ENCODE assay signal across 29 cellular contexts in genomic region chr16:10947211-10947787, GRCh38. TPM values are rescaled to one million over a fixed set of nuclear protein-coding genes. Genes with fewer than 3 reads are reported as not detected.
DNase-seq lines count a peak whose midpoint lies in the region; ATAC-seq and TF ChIP-seq lines count a peak whose summit lies in the region.
"Had no signal": no experiment of that assay in that cellular context is flagged by ENCODE, and none has a peak within 500 bp of the region (broad histone marks: within the 10 kb centered on the region; RNA-seq: fewer than 3 reads in every experiment).

No MANE protein-coding gene starts in this region.

- no peak for DNase-seq in activated naive CD8-positive, alpha-beta T cell treated with anti-CD3 and anti-CD28 coated beads for 36 hours
- no peak for DNase-seq in activated naive CD8-positive, alpha-beta T cell treated with anti-CD3 and anti-CD28 coated beads, Interleukin-2, amount 50 U/mL, for 24 hours
- DNase-seq in MCF 10A (ENCODE audit: unreplicated experiment), result no peak
- DNase-seq in mesenchymal stem cell, result no peak
- no peak for DNase-seq in SK-N-SH
- no peak for DNase-seq in foreskin fibroblast
- DNase-seq in sigmoid colon, result no peak
- DNase-seq: 8988T; activated effector memory CD4-positive, alpha-beta T cell treated with Interleukin-2 at 50 U/mL for 16 hours; AML-193; colonic mucosa; COR-L47; left colon; NCI-H1417 treated with DMSO at 0.1 percent for 48 hours; NCI-H2107; NCI-H510A treated with DMSO at 0.1 percent for 48 hours; NK-92 treated with Interleukin-12 subunit alpha and Interleukin-12 subunit beta, amount 100 ng/mL, for 24 hours; Peyer's patch; psoas muscle; SJCRH30; stimulated activated CD4-positive, alpha-beta T cell treated with anti-CD3 and anti-CD28 coated beads, Interleukin-2, amount 100 ng/mL, for 48 hours; stimulated activated naive CD8-positive, alpha-beta T cell treated with anti-CD3 and anti-CD28 coated beads, Interleukin-15, Interleukin-2, amounts not matched to agents 100 U/mL and 50 U/mL, for 24 hours; T-helper 1 cell; thyroid gland had no signal

- BruUV-seq in MCF 10A (replicated peaks; lab: Mats Ljungman, UMichigan), result no TSS peak

- no peak overlapping the region for H2AFZ ChIP-seq in mesenchymal stem cell (ENCODE audit: low read depth, low read length)
- no peak overlapping the region for H2AFZ ChIP-seq in SK-N-SH (ENCODE audit: low read depth)

- TF ChIP-seq EP300 in SK-N-SH (IDR thresholded peaks at IDR 0.05; ENCODE audit: borderline replicate concordance in 1 of 2, low read depth in 1 of 2, low read length in 1 of 2) (no peak), sigmoid colon (IDR thresholded peaks at IDR 0.05) (no peak)

- TF ChIP-seq POLR2A in sigmoid colon (IDR thresholded peaks at IDR 0.05), result no peak

- no peak overlapping the region for H3K9ac ChIP-seq in mesenchymal stem cell (ENCODE audit: low read length)
- H3K9ac ChIP-seq in SK-N-SH, result no peak overlapping the region

- H2BK15ac ChIP-seq in mesenchymal stem cell (ENCODE audit: low read depth, poor library complexity, severe bottlenecking), result no peak overlapping the region

- ATAC-seq in activated naive CD8-positive, alpha-beta T cell treated with anti-CD3 and anti-CD28 coated beads, Interleukin-2, amount 50 U/mL, for 24 hours, result no peak
- no peak for ATAC-seq in GM21825 (IDR thresholded peaks at IDR 0.05; ENCODE audit: unreplicated experiment)
- ATAC-seq: HepG2; left colon; natural killer cell treated with Interleukin-12 subunit alpha and Interleukin-12 subunit beta and Interleukin-15 and Interleukin-18, amount 100 ng/mL, for 72 hours; psoas muscle; stimulated activated naive CD8-positive, alpha-beta T cell treated with anti-CD3 and anti-CD28 coated beads, Interleukin-15, Interleukin-2, amounts not matched to agents 100 U/mL and 50 U/mL, for 24 hours had no signal

- no peaks in the 10 kb centered on the region for H3K27me3 Mint-ChIP-seq in activated naive CD8-positive, alpha-beta T cell treated with anti-CD3 and anti-CD28 coated beads for 36 hours
- H3K27me3 Mint-ChIP-seq in activated naive CD8-positive, alpha-beta T cell treated with anti-CD3 and anti-CD28 coated beads, Interleukin-2, amount 50 U/mL, for 24 hours, result no peaks in the 10 kb centered on the region
- no peaks in the 10 kb centered on the region for H3K27me3 Mint-ChIP-seq in MCF 10A (ENCODE audit: insufficient read depth, unreplicated experiment)
- H3K27me3 Mint-ChIP-seq: natural killer cell treated with Interleukin-12 subunit alpha and Interleukin-12 subunit beta and Interleukin-15 and Interleukin-18, amount 100 ng/mL, for 72 hours had no signal

- no peak overlapping the region for H3K4me3 ChIP-seq in mesenchymal stem cell (ENCODE audit: insufficient read depth in 1 of 2, low read depth in 1 of 2, low read length in 2 of 2)
- no peak overlapping the region for H3K4me3 ChIP-seq in SK-N-SH (ENCODE audit: low read depth in 2 of 2, low read length in 1 of 2)
- H3K4me3 ChIP-seq in foreskin fibroblast (ENCODE audit: low read depth in 1 of 2, low read length in 2 of 2), result no peak overlapping the region
- H3K4me3 ChIP-seq in sigmoid colon, result no peak overlapping the region
- H3K4me3 ChIP-seq: colonic mucosa, Peyer's patch, psoas muscle, SJCRH30, smooth muscle cell, thyroid gland had no signal

- no peaks in the 10 kb centered on the region for H3K9me3 Mint-ChIP-seq in activated naive CD8-positive, alpha-beta T cell treated with anti-CD3 and anti-CD28 coated beads for 36 hours
- no peaks in the 10 kb centered on the region for H3K9me3 Mint-ChIP-seq in activated naive CD8-positive, alpha-beta T cell treated with anti-CD3 and anti-CD28 coated beads, Interleukin-2, amount 50 U/mL, for 24 hours
- no peaks in the 10 kb centered on the region for H3K9me3 Mint-ChIP-seq in MCF 10A (ENCODE audit: unreplicated experiment)
- H3K9me3 Mint-ChIP-seq: mesothelial cell of epicardium; natural killer cell treated with Interleukin-12 subunit alpha and Interleukin-12 subunit beta and Interleukin-15 and Interleukin-18, amount 100 ng/mL, for 72 hours had no signal

- peaks cover 41% of the 10 kb centered on the region for H3K4me1 ChIP-seq in mesenchymal stem cell (ENCODE audit: control insufficient read depth, insufficient read depth, low read depth, low read length)
- H3K4me1 ChIP-seq in SK-N-SH (ENCODE audit: control insufficient read depth in 1 of 2, insufficient read depth in 2 of 2, low read depth in 1 of 2, low read length in 1 of 2), result peaks cover 14 to 52% of the 10 kb centered on the region in 2 experiments; a peak in 3 of 4 replicates
- peaks cover 0 to 69% (median 52%) of the 10 kb centered on the region in 4 donors for H3K4me1 ChIP-seq in sigmoid colon
- H3K4me1 ChIP-seq: SJCRH30 had no signal

- TF ChIP-seq CTCF in MCF 10A (IDR thresholded peaks at IDR 0.05; ENCODE audit: unreplicated experiment) (no peak), SK-N-SH (IDR thresholded peaks at IDR 0.05) (no peak), foreskin fibroblast (IDR thresholded peaks at IDR 0.05; ENCODE audit: low read depth, low read length) (no peak), sigmoid colon (IDR thresholded peaks at IDR 0.05) (no peak)

- peak overlapping the region; percentile 9 for H3K27ac Mint-ChIP-seq in activated naive CD8-positive, alpha-beta T cell treated with anti-CD3 and anti-CD28 coated beads for 36 hours
- H3K27ac Mint-ChIP-seq in activated naive CD8-positive, alpha-beta T cell treated with anti-CD3 and anti-CD28 coated beads, Interleukin-2, amount 50 U/mL, for 24 hours, result no peak overlapping the region
- peak overlapping the region; percentile 69 for H3K27ac Mint-ChIP-seq in MCF 10A (ENCODE audit: low read depth, unreplicated experiment)
- H3K27ac Mint-ChIP-seq: natural killer cell treated with Interleukin-12 subunit alpha and Interleukin-12 subunit beta and Interleukin-15 and Interleukin-18, amount 100 ng/mL, for 72 hours had no signal

- no peaks in the 10 kb centered on the region for H3K36me3 ChIP-seq in mesenchymal stem cell (ENCODE audit: control insufficient read depth in 1 of 2, insufficient read depth in 2 of 2, low read depth in 1 of 2, low read length in 2 of 2)
- H3K36me3 ChIP-seq in SK-N-SH (replicated peaks in 1 of 2; ENCODE audit: control insufficient read depth in 1 of 2, insufficient read depth in 2 of 2, low read length in 1 of 2), result no peaks in the 10 kb centered on the region
- H3K36me3 ChIP-seq in sigmoid colon, result no peaks in the 10 kb centered on the region
- H3K36me3 ChIP-seq: colonic mucosa, Peyer's patch, SJCRH30, thyroid gland had no signal

- no peak overlapping the region for H3K4ac ChIP-seq in mesenchymal stem cell (ENCODE audit: low read depth in 1 of 2, low read length in 2 of 2)

- CTCF ChIA-PET in MCF 10A (lab: Yijun Ruan, JAX) (interaction anchor here (1.2 to 8.3 kb wide), 4 partner anchors 8 to 17 kb away, joined by 4 to 115 read pairs (median 10); no protein-coding TSS in a partner anchor), SK-N-SH (lab: Yijun Ruan, JAX) (interaction anchor here (1.1 to 12.0 kb wide), 4 partner anchors 9 to 29 kb away, joined by 3 to 199 read pairs (median 4); no protein-coding TSS in a partner anchor)

- no peak overlapping the region for H2BK120ac ChIP-seq in mesenchymal stem cell (ENCODE audit: low read depth, low read length)

- H3K4me2 ChIP-seq in mesenchymal stem cell (ENCODE audit: low read length, poor library complexity, severe bottlenecking) (peak overlapping the region; percentile 10), SK-N-SH (no peak overlapping the region)

- H3K27ac ChIP-seq in mesenchymal stem cell (ENCODE audit: low read length, poor library complexity, severe bottlenecking) (peak overlapping the region; percentile 64), SK-N-SH (ENCODE audit: low read depth in 2 of 2, low read length in 1 of 2) (no peak overlapping the region), sigmoid colon (no peak overlapping the region)
- H3K27ac ChIP-seq: colonic mucosa, Peyer's patch, psoas muscle, SJCRH30 had no signal

- H3K18ac ChIP-seq in mesenchymal stem cell (ENCODE audit: low read depth in 1 of 2, low read length in 2 of 2), result no peak overlapping the region

- H3F3A ChIP-seq in SK-N-SH (replicated peaks; ENCODE audit: insufficient read depth), result peaks cover 3% of the 10 kb centered on the region

- H2AK5ac ChIP-seq in mesenchymal stem cell (ENCODE audit: low read length, severe bottlenecking), result peak overlapping the region; percentile 94

- intact Hi-C loops in MCF 10A (cut with micrococcal nuclease) (no loop called here), sigmoid colon (cut with DNase I) (no loop called here)

- POLR2A ChIA-PET in MCF 10A (lab: Yijun Ruan, JAX) (interaction anchor here (0.7 to 1.5 kb wide), 2 partner anchors 9 to 23 kb away, joined by 3 to 4 read pairs; no protein-coding TSS in a partner anchor), SK-N-SH (lab: Yijun Ruan, JAX) (no interaction called here)

- H4K8ac ChIP-seq in mesenchymal stem cell (ENCODE audit: low read length), result no peak overlapping the region

- H3K9me2 ChIP-seq in SK-N-SH, result no peaks in the 10 kb centered on the region

- no peak for TF ChIP-seq RAD21 in SK-N-SH (IDR thresholded peaks at IDR 0.05; ENCODE audit: low read length)

- H4K20me1 ChIP-seq in SK-N-SH (ENCODE audit: insufficient read depth), result peaks cover 13% of the 10 kb centered on the region

- no peak overlapping the region for H4K91ac ChIP-seq in mesenchymal stem cell (ENCODE audit: low read length)

- 78% methylated on average over 10 of the region's 10 CpGs for WGBS in mesenchymal stem cell
- 96% methylated on average over 8 of the region's 10 CpGs for whole genome bisulfite sequencing in SK-N-SH (ENCODE audit: low lambda C conversion rate)
- 86 to 90% methylated on average over 10 of the region's 10 CpGs for WGBS in sigmoid colon, 2 donors

- no peak overlapping the region for H2BK12ac ChIP-seq in mesenchymal stem cell (ENCODE audit: low read length in 2 of 2)

- peaks cover 44% of the 10 kb centered on the region for H3K4me1 Mint-ChIP-seq in activated naive CD8-positive, alpha-beta T cell treated with anti-CD3 and anti-CD28 coated beads for 36 hours
- peaks cover 61% of the 10 kb centered on the region for H3K4me1 Mint-ChIP-seq in activated naive CD8-positive, alpha-beta T cell treated with anti-CD3 and anti-CD28 coated beads, Interleukin-2, amount 50 U/mL, for 24 hours
- H3K4me1 Mint-ChIP-seq in MCF 10A (ENCODE audit: insufficient read depth, unreplicated experiment), result peaks cover 53% of the 10 kb centered on the region

- H3K23ac ChIP-seq in mesenchymal stem cell (ENCODE audit: low read length in 2 of 2), result no peak overlapping the region

- H3K79me1 ChIP-seq in mesenchymal stem cell (replicated peaks; ENCODE audit: low read length, poor library complexity, severe bottlenecking), result peaks cover 14% of the 10 kb centered on the region

- H3K79me2 ChIP-seq in SK-N-SH (ENCODE audit: insufficient read depth), result peaks cover 60% of the 10 kb centered on the region

- H3K14ac ChIP-seq in mesenchymal stem cell (ENCODE audit: low read length in 2 of 2), result no peak overlapping the region

- H3K27me3 ChIP-seq in mesenchymal stem cell (ENCODE audit: control insufficient read depth in 1 of 2, insufficient read depth in 1 of 2, low read length in 2 of 2), result no peaks in the 10 kb centered on the region
- no peaks in the 10 kb centered on the region for H3K27me3 ChIP-seq in SK-N-SH (ENCODE audit: insufficient read depth)
- no peaks in the 10 kb centered on the region for H3K27me3 ChIP-seq in sigmoid colon
- H3K27me3 ChIP-seq: colonic mucosa, Peyer's patch, SJCRH30, thyroid gland had no signal

- no peak overlapping the region for H2BK5ac ChIP-seq in mesenchymal stem cell (ENCODE audit: low read depth, low read length, poor library complexity, severe bottlenecking)

- no peaks in the 10 kb centered on the region for H3K36me3 Mint-ChIP-seq in activated naive CD8-positive, alpha-beta T cell treated with anti-CD3 and anti-CD28 coated beads for 36 hours
- H3K36me3 Mint-ChIP-seq in activated naive CD8-positive, alpha-beta T cell treated with anti-CD3 and anti-CD28 coated beads, Interleukin-2, amount 50 U/mL, for 24 hours (ENCODE audit: low read depth), result no peaks in the 10 kb centered on the region
- H3K36me3 Mint-ChIP-seq in MCF 10A (ENCODE audit: insufficient read depth, unreplicated experiment), result peaks cover 7% of the 10 kb centered on the region
- H3K36me3 Mint-ChIP-seq: mesothelial cell of epicardium; natural killer cell treated with Interleukin-12 subunit alpha and Interleukin-12 subunit beta and Interleukin-15 and Interleukin-18, amount 100 ng/mL, for 72 hours had no signal

- H3K9me3 ChIP-seq in mesenchymal stem cell (ENCODE audit: control insufficient read depth, low read length) (no peaks in the 10 kb centered on the region), SK-N-SH (no peaks in the 10 kb centered on the region), sigmoid colon (no peaks in the 10 kb centered on the region)
- H3K9me3 ChIP-seq: colonic mucosa, Peyer's patch, psoas muscle, SJCRH30, thyroid gland had no signal

- no peak overlapping the region for H3K4me3 Mint-ChIP-seq in activated naive CD8-positive, alpha-beta T cell treated with anti-CD3 and anti-CD28 coated beads for 36 hours
- H3K4me3 Mint-ChIP-seq in activated naive CD8-positive, alpha-beta T cell treated with anti-CD3 and anti-CD28 coated beads, Interleukin-2, amount 50 U/mL, for 24 hours, result no peak overlapping the region
- no peak overlapping the region for H3K4me3 Mint-ChIP-seq in MCF 10A (ENCODE audit: unreplicated experiment)
- H3K4me3 Mint-ChIP-seq: mesothelial cell of epicardium had no signal

RNA-seq across cellular contexts. Expression of gene CLEC16A, which starts 2.9 kb away (rescaled TPM):
- 10 to 100 TPM; 20.4 to 21.3 TPM for total RNA-seq in activated naive CD8-positive, alpha-beta T cell treated with anti-CD3 and anti-CD28 coated beads for 36 hours
- 29.1 and 32.4 TPM in 2 replicates for total RNA-seq in MCF 10A (2022)
- polyA plus RNA-seq in mesenchymal stem cell (2013, experiment 1 of 2), result 8.6 TPM
- polyA plus RNA-seq in mesenchymal stem cell (2013, experiment 2 of 2), result 8.3 TPM
- 9.2 and 13.7 TPM in 2 replicates for polyA plus RNA-seq in SK-N-SH (2012; rRNA removed)
- 9.3 and 12.0 TPM in 2 replicates for polyA plus RNA-seq in SK-N-SH (2012; cell fraction: cytosol; rRNA removed)
- 22.7 and 22.9 TPM in 2 replicates for polyA plus RNA-seq in SK-N-SH (2012; cell fraction: nucleus; rRNA removed)
- total RNA-seq in sigmoid colon, result 10 to 100 TPM; 21.3 to 35.2 (median 29.5) TPM
- polyA plus RNA-seq in sigmoid colon, result 10 to 100 TPM in 2 of 3 donors, 1 to 10 TPM in 1; 9.6 to 24.6 (median 10.6) TPM

RNA-seq across cellular contexts. Expression of gene DEXI, which starts 5.0 kb away (rescaled TPM):
- total RNA-seq in activated naive CD8-positive, alpha-beta T cell treated with anti-CD3 and anti-CD28 coated beads for 36 hours, result 10 to 100 TPM; 25.5 to 26.2 TPM
- total RNA-seq in MCF 10A (2022) (21.6 and 24.1 TPM in 2 replicates), sigmoid colon (10 to 100 TPM; 55.0 to 99.9 (median 77.4) TPM)
- 26.6 TPM for polyA plus RNA-seq in mesenchymal stem cell (2013, experiment 1 of 2)
- polyA plus RNA-seq in mesenchymal stem cell (2013, experiment 2 of 2), result 28.1 TPM
- polyA plus RNA-seq in SK-N-SH (2012; rRNA removed) (48.2 and 55.5 TPM in 2 replicates), sigmoid colon (10 to 100 TPM; 13.9 to 24.7 (median 18.6) TPM)
- polyA plus RNA-seq in SK-N-SH (2012; cell fraction: cytosol; rRNA removed), result 37.8 and 49.5 TPM in 2 replicates
- polyA plus RNA-seq in SK-N-SH (2012; cell fraction: nucleus; rRNA removed), result 27.7 and 34.0 TPM in 2 replicates
